Comparison of ENCODE assay signal across 3 cellular contexts in the genomic region with DNA sequence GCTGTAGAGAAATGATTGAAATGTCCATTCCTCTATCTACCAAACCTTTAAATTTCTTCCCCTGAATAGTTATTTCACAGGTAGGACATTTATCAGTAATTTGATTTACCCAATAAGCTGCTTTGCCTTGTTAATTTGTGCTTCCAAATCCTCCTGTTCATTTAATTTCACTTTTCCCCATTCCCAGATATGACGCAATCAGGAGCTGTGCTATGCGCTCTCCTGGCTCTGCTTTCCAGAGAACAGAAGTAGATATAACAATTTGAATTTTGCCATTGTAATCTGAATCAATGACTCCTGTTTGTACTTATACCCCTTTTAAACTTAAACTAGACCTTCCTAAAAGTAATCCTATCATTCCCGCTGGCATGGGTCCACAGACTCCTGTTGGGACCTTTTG.
TF ChIP-seq lines count a peak whose summit lies in the region.
"Not testable (repeated sequence)": the region's sequence is repeated elsewhere in the genome, so short reads cannot be mapped to it uniquely, and the experiment has no call there.

No MANE protein-coding gene starts in this region.

TF ChIP-seq in IMR-90, 13 proteins besides CTCF, POLR2A, EP300 and RAD21:
- TF ChIP-seq CEBPB (IDR thresholded peaks at IDR 0.05; ENCODE audit: low read depth, low read length): peak; percentile 75

TF ChIP-seq in K562, 482 proteins besides CTCF, POLR2A, EP300 and RAD21:
- not testable (repeated sequence) for TF ChIP-seq CEBPG (CRISPR knock-in tag; IDR thresholded peaks at IDR 0.05)
- TF ChIP-seq CEBPG (tag; conservative IDR thresholded peaks at IDR 0.05 in 1 of 2, IDR thresholded peaks at IDR 0.05 in 1 of 2) (peak; percentile 14 to 61; a peak in 2 of 4 replicates), CEBPB (tag; IDR thresholded peaks at IDR 0.05) (peak; percentile 34; the same call in 1 of the 2 replicates)
TF ChIP-seq in K562: peak in this region for 2; not testable (repeated sequence) for 480.

TF ChIP-seq in liver, 16 proteins besides CTCF, POLR2A, EP300 and RAD21:
- TF ChIP-seq, protein P1, sequence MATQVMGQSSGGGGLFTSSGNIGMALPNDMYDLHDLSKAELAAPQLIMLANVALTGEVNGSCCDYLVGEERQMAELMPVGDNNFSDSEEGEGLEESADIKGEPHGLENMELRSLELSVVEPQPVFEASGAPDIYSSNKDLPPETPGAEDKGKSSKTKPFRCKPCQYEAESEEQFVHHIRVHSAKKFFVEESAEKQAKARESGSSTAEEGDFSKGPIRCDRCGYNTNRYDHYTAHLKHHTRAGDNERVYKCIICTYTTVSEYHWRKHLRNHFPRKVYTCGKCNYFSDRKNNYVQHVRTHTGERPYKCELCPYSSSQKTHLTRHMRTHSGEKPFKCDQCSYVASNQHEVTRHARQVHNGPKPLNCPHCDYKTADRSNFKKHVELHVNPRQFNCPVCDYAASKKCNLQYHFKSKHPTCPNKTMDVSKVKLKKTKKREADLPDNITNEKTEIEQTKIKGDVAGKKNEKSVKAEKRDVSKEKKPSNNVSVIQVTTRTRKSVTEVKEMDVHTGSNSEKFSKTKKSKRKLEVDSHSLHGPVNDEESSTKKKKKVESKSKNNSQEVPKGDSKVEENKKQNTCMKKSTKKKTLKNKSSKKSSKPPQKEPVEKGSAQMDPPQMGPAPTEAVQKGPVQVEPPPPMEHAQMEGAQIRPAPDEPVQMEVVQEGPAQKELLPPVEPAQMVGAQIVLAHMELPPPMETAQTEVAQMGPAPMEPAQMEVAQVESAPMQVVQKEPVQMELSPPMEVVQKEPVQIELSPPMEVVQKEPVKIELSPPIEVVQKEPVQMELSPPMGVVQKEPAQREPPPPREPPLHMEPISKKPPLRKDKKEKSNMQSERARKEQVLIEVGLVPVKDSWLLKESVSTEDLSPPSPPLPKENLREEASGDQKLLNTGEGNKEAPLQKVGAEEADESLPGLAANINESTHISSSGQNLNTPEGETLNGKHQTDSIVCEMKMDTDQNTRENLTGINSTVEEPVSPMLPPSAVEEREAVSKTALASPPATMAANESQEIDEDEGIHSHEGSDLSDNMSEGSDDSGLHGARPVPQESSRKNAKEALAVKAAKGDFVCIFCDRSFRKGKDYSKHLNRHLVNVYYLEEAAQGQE (IDR thresholded peaks at IDR 0.05): peak; percentile 50
- TF ChIP-seq, protein P2, sequence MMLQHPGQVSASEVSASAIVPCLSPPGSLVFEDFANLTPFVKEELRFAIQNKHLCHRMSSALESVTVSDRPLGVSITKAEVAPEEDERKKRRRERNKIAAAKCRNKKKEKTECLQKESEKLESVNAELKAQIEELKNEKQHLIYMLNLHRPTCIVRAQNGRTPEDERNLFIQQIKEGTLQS (IDR thresholded peaks at IDR 0.05): peak; percentile 32
TF ChIP-seq in liver: peak in this region for 2; not testable (repeated sequence) for 14.
